Comparison of ENCODE assay signal across 19 cellular contexts in the genomic region with DNA sequence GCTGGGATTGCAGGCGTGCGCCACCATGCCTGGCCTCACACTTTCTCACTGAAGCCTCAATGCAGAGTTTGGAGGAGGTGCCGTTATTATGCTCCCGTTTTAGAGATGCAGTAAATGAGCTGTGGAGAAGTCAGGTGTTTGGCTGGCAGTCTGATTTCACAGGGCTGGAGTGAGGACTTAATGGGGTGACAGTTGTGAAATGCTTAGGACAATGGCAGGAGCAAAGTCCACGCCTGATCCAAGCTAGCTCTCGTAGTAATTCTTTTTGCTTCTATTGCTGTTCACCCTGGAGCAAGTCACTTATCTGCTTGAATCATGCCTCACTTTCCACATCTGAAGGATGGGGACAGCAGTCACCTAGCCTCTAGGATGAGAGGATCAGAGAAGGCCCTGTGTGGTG. TPM values are rescaled to one million over a fixed set of nuclear protein-coding genes. Genes with fewer than 3 reads are reported as not detected.
DNase-seq lines count a peak whose midpoint lies in the region; ATAC-seq and TF ChIP-seq lines count a peak whose summit lies in the region.
"Had no signal": no experiment of that assay in that cellular context is flagged by ENCODE, and none has a peak within 500 bp of the region (broad histone marks: within the 10 kb centered on the region; RNA-seq: fewer than 3 reads in every experiment).

No MANE protein-coding gene starts in this region.

- H3K27me3 ChIP-seq in liver (ENCODE audit: control insufficient read depth in 4 of 4, insufficient read depth in 4 of 4, low read length in 3 of 4) = no peaks in the 10 kb centered on the region
- H3K27me3 ChIP-seq: BE2C had no signal

- H3K27ac ChIP-seq in VCaP (peak overlapping the region; percentile 76; the same call in 1 of the 2 replicates), liver (ENCODE audit: low read depth in 1 of 2, low read length in 2 of 2) (no peak overlapping the region)
- H3K27ac ChIP-seq: BLaER1 had no signal

- no peak for TF ChIP-seq CTCF in VCaP (conservative IDR thresholded peaks at IDR 0.05)
- no peak for TF ChIP-seq CTCF in liver (IDR thresholded peaks at IDR 0.05; ENCODE audit: low read depth, low read length, missing input control)
- no peak for TF ChIP-seq CTCF in activated CD8-positive, alpha-beta T cell treated with anti-CD3 and anti-CD28 coated beads for 36 hours (IDR thresholded peaks at IDR 0.05)

- H3K9me3 ChIP-seq in liver (ENCODE audit: control insufficient read depth in 4 of 4, low read length in 3 of 4) = no peaks in the 10 kb centered on the region
- H3K9me3 ChIP-seq: BE2C, BLaER1, Caco-2 had no signal

- WGBS in liver = 62% methylated on average over 6 of the region's 6 CpGs

- H3K4me1 Mint-ChIP-seq in activated CD8-positive, alpha-beta T cell treated with anti-CD3 and anti-CD28 coated beads for 36 hours (ENCODE audit: low read depth) = no peaks in the 10 kb centered on the region
- H3K4me1 Mint-ChIP-seq: CD14-positive monocyte; CD4-positive, CD25-positive, alpha-beta regulatory T cell; CD8-positive, alpha-beta memory T cell had no signal

- DNase-seq in COLO668 (lab: John Stamatoyannopoulos, UW; ENCODE audit: unreplicated experiment) = peak; percentile 13
- DNase-seq in activated CD8-positive, alpha-beta T cell treated with anti-CD3 and anti-CD28 coated beads for 36 hours = no peak
- DNase-seq: 8988T; ACHN; BE2C; C1 segment of cervical spinal cord; Caco-2; Calu3; CD4-positive, alpha-beta memory T cell; CD4-positive, CD25-positive, alpha-beta regulatory T cell; CD8-positive, alpha-beta memory T cell; DMS79 treated with DMSO at 0.1 percent for 48 hours; GF-D8 had no signal

- no peak overlapping the region for H3K4me3 Mint-ChIP-seq in activated CD8-positive, alpha-beta T cell treated with anti-CD3 and anti-CD28 coated beads for 36 hours
- H3K4me3 Mint-ChIP-seq: CD14-positive monocyte; CD4-positive, alpha-beta memory T cell; CD4-positive, CD25-positive, alpha-beta regulatory T cell; CD8-positive, alpha-beta memory T cell had no signal

- no peaks in the 10 kb centered on the region for H3K4me1 ChIP-seq in liver (ENCODE audit: control insufficient read depth in 4 of 4, insufficient read depth in 4 of 4, low read length in 3 of 4)
- H3K4me1 ChIP-seq: BLaER1, Caco-2 had no signal

- no peaks in the 10 kb centered on the region for H3K36me3 ChIP-seq in liver (ENCODE audit: control insufficient read depth in 4 of 4, insufficient read depth in 3 of 4, low read depth in 1 of 4, low read length in 3 of 4)
- H3K36me3 ChIP-seq: BE2C, BLaER1 had no signal

- no peak overlapping the region for H3K4me3 ChIP-seq in liver (ENCODE audit: low read depth in 1 of 3, low read length in 3 of 3)
- H3K4me3 ChIP-seq: BLaER1 had no signal

- no peaks in the 10 kb centered on the region for H3K36me3 Mint-ChIP-seq in activated CD8-positive, alpha-beta T cell treated with anti-CD3 and anti-CD28 coated beads for 36 hours (ENCODE audit: low read depth)
- H3K36me3 Mint-ChIP-seq: CD14-positive monocyte; CD4-positive, alpha-beta memory T cell; CD4-positive, CD25-positive, alpha-beta regulatory T cell; CD8-positive, alpha-beta memory T cell had no signal

- H3K27me3 Mint-ChIP-seq in activated CD8-positive, alpha-beta T cell treated with anti-CD3 and anti-CD28 coated beads for 36 hours = peaks cover 17% of the 10 kb centered on the region

- TF ChIP-seq RAD21 in liver (IDR thresholded peaks at IDR 0.05) = no peak

- H3K27ac Mint-ChIP-seq in activated CD8-positive, alpha-beta T cell treated with anti-CD3 and anti-CD28 coated beads for 36 hours = no peak overlapping the region
- H3K27ac Mint-ChIP-seq: CD4-positive, alpha-beta memory T cell; CD4-positive, CD25-positive, alpha-beta regulatory T cell; CD8-positive, alpha-beta memory T cell had no signal

- POLR2A ChIA-PET in activated CD8-positive, alpha-beta T cell treated with anti-CD3 and anti-CD28 coated beads for 36 hours (lab: Charles Lee) = no interaction called here

- intact Hi-C loops in activated CD8-positive, alpha-beta T cell treated with anti-CD3 and anti-CD28 coated beads for 36 hours (cut with micrococcal nuclease) = no loop called here

- H3K9ac ChIP-seq in liver (ENCODE audit: low read depth in 1 of 2, low read length in 2 of 2) = no peak overlapping the region
- H3K9ac ChIP-seq: BLaER1 had no signal

- ATAC-seq in activated CD8-positive, alpha-beta T cell treated with anti-CD3 and anti-CD28 coated beads for 36 hours = no peak
- ATAC-seq in esophagus mucosa = no peak

- CTCF ChIA-PET in activated CD8-positive, alpha-beta T cell treated with anti-CD3 and anti-CD28 coated beads for 36 hours (lab: Charles Lee) = no interaction called here

- peaks cover 4% of the 10 kb centered on the region for H3K9me3 Mint-ChIP-seq in activated CD8-positive, alpha-beta T cell treated with anti-CD3 and anti-CD28 coated beads for 36 hours

TF ChIP-seq in liver, 16 proteins besides CTCF, POLR2A, EP300 and RAD21:
- TF ChIP-seq ZBTB33 (IDR thresholded peaks at IDR 0.05) (no peak), HNF4A (conservative IDR thresholded peaks at IDR 0.05) (peak; percentile 19 to 21)

RNA-seq across cellular contexts. Expression of gene UNC5A, which starts 21.8 kb away (rescaled TPM):
- total RNA-seq in liver = under 1 TPM in 1 of 2 donors, not detected in 1; under 0.01 TPM
- polyA plus RNA-seq in liver = under 1 TPM; 0.03 to 0.07 TPM
- total RNA-seq in activated CD8-positive, alpha-beta T cell treated with anti-CD3 and anti-CD28 coated beads for 36 hours = not detected
- not detected for total RNA-seq in esophagus mucosa
- total RNA-seq: Caco-2; CD4-positive, alpha-beta memory T cell; CD4-positive, CD25-positive, alpha-beta regulatory T cell; CD8-positive, alpha-beta memory T cell had no signal
- polyA plus RNA-seq: AG04450; CD4-positive, alpha-beta memory T cell; CD4-positive, CD25-positive, alpha-beta regulatory T cell; CD8-positive, alpha-beta memory T cell had no signal
